Comparison of ENCODE assay signal across 8 cellular contexts in genomic region chr7:14717711-14718304, GRCh38.
DNase-seq lines count a peak whose midpoint lies in the region; ATAC-seq, FAIRE-seq and TF ChIP-seq lines count a peak whose summit lies in the region.

No MANE protein-coding gene starts in this region.

- no peaks in the 10 kb centered on the region for H3K36me3 ChIP-seq in heart right ventricle

- H3K9me3 Mint-ChIP-seq in progenitor cell of endocrine pancreas (ENCODE audit: low read depth) = no peaks in the 10 kb centered on the region
- no peaks in the 10 kb centered on the region for H3K9me3 Mint-ChIP-seq in effector memory CD8-positive, alpha-beta T cell
- no peaks in the 10 kb centered on the region for H3K9me3 Mint-ChIP-seq in activated naive CD4-positive, alpha-beta T cell treated with anti-CD3 and anti-CD28 coated beads for 36 hours

- H3K4me1 ChIP-seq in heart right ventricle = peaks cover 0 to 6% (median 0%) of the 10 kb centered on the region in 9 donors
- no peaks in the 10 kb centered on the region for H3K4me1 ChIP-seq in right cardiac atrium (ENCODE audit: control insufficient read depth, insufficient read depth, low read length)

- no peak overlapping the region for H3K4me3 Mint-ChIP-seq in progenitor cell of endocrine pancreas (ENCODE audit: low read depth)
- H3K4me3 Mint-ChIP-seq in effector memory CD8-positive, alpha-beta T cell = no peak overlapping the region
- no peak overlapping the region for H3K4me3 Mint-ChIP-seq in activated naive CD4-positive, alpha-beta T cell treated with anti-CD3 and anti-CD28 coated beads for 36 hours

- no peaks in the 10 kb centered on the region for H3K27me3 ChIP-seq in heart right ventricle
- no peaks in the 10 kb centered on the region for H3K27me3 ChIP-seq in right cardiac atrium (ENCODE audit: control insufficient read depth, insufficient read depth)

- TF ChIP-seq CTCF in heart right ventricle (IDR thresholded peaks at IDR 0.05) (peak; percentile 29 to 79 (median 58)), choroid plexus epithelial cell (conservative IDR thresholded peaks at IDR 0.05; ENCODE audit: low read depth, low read length) (peak; percentile 57), progenitor cell of endocrine pancreas (IDR thresholded peaks at IDR 0.05; ENCODE audit: unreplicated experiment) (peak; percentile 75)

- no peak for FAIRE-seq in urothelium cell line (lab: Jason Lieb, UNC)

- CTCF ChIA-PET in activated naive CD4-positive, alpha-beta T cell treated with anti-CD3 and anti-CD28 coated beads for 36 hours (lab: Charles Lee) = no interaction called here

- DNase-seq in heart right ventricle (no peak), right cardiac atrium (no peak), NCI-H446 treated with DMSO at 0.1 percent for 48 hours (lab: John Stamatoyannopoulos, UW) (peak; percentile 49), choroid plexus epithelial cell (ENCODE audit: low read depth) (peak; percentile 54), progenitor cell of endocrine pancreas (ENCODE audit: low spot score, unreplicated experiment) (no peak), urothelium cell line (ENCODE audit: low spot score) (no peak)
- no peak for DNase-seq in effector memory CD8-positive, alpha-beta T cell
- DNase-seq in activated naive CD4-positive, alpha-beta T cell treated with anti-CD3 and anti-CD28 coated beads for 36 hours = no peak

- no peaks in the 10 kb centered on the region for H3K36me3 Mint-ChIP-seq in progenitor cell of endocrine pancreas (ENCODE audit: insufficient read depth)
- no peaks in the 10 kb centered on the region for H3K36me3 Mint-ChIP-seq in effector memory CD8-positive, alpha-beta T cell (ENCODE audit: insufficient read depth)
- H3K36me3 Mint-ChIP-seq in activated naive CD4-positive, alpha-beta T cell treated with anti-CD3 and anti-CD28 coated beads for 36 hours (ENCODE audit: low read depth) = no peaks in the 10 kb centered on the region

- peaks cover 22% of the 10 kb centered on the region for H3K4me1 Mint-ChIP-seq in progenitor cell of endocrine pancreas (ENCODE audit: low read depth)
- H3K4me1 Mint-ChIP-seq in effector memory CD8-positive, alpha-beta T cell (ENCODE audit: low read depth in 2 of 2) = no peaks in the 10 kb centered on the region
- H3K4me1 Mint-ChIP-seq in activated naive CD4-positive, alpha-beta T cell treated with anti-CD3 and anti-CD28 coated beads for 36 hours (ENCODE audit: low read depth) = peaks cover 2% of the 10 kb centered on the region

- H3K27ac ChIP-seq in heart right ventricle (no peak overlapping the region), right cardiac atrium (ENCODE audit: low read length) (no peak overlapping the region)

- intact Hi-C loops in heart right ventricle (cut with DNase I) (loop anchor here in 9 of 10 donors (1.0 to 10.0 kb wide), 6 partner anchors 204 to 299 kb away; no protein-coding TSS in a partner anchor), right cardiac atrium (cut with DNase I) (loop anchor here (5.0 kb wide), 2 partner anchors 294 to 299 kb away; no protein-coding TSS in a partner anchor)
- intact Hi-C loops in activated naive CD4-positive, alpha-beta T cell treated with anti-CD3 and anti-CD28 coated beads for 36 hours (cut with micrococcal nuclease) = loop anchor here (1.0 kb wide), 1 partner anchor 298 kb away; no protein-coding TSS in a partner anchor

- ATAC-seq in heart right ventricle (peak in 3 of 8 donors; percentile 43 to 57 (median 49)), right cardiac atrium (no peak)
- no peak for ATAC-seq in effector memory CD8-positive, alpha-beta T cell (replicated peaks)

- H3K27ac Mint-ChIP-seq in progenitor cell of endocrine pancreas = no peak overlapping the region
- H3K27ac Mint-ChIP-seq in effector memory CD8-positive, alpha-beta T cell = no peak overlapping the region
- no peak overlapping the region for H3K27ac Mint-ChIP-seq in activated naive CD4-positive, alpha-beta T cell treated with anti-CD3 and anti-CD28 coated beads for 36 hours

- H3K9me3 ChIP-seq in heart right ventricle (no peaks in the 10 kb centered on the region), right cardiac atrium (ENCODE audit: control insufficient read depth, low read length) (no peaks in the 10 kb centered on the region)

- H3K4me3 ChIP-seq in heart right ventricle (no peak overlapping the region), right cardiac atrium (ENCODE audit: low read length) (no peak overlapping the region), choroid plexus epithelial cell (ENCODE audit: low read depth, low read length) (no peak overlapping the region)

- no peaks in the 10 kb centered on the region for H3K27me3 Mint-ChIP-seq in progenitor cell of endocrine pancreas
- no peaks in the 10 kb centered on the region for H3K27me3 Mint-ChIP-seq in effector memory CD8-positive, alpha-beta T cell
- H3K27me3 Mint-ChIP-seq in activated naive CD4-positive, alpha-beta T cell treated with anti-CD3 and anti-CD28 coated beads for 36 hours (ENCODE audit: low read depth) = no peaks in the 10 kb centered on the region

- 23 to 30% methylated on average over 1 of the region's 1 CpG for WGBS in heart right ventricle, 2 donors
- WGBS in right cardiac atrium = 16% methylated on average over 1 of the region's 1 CpG

Comparison
In these comparisons a context has a peak if more than half of its experiments do, and no peak if none do; other contexts are left out.
1. DNase-seq: peak in NCI-H446 treated with DMSO at 0.1 percent for 48 hours (single experiment) and choroid plexus epithelial cell (single experiment); none in heart right ventricle (0 of 2), right cardiac atrium (0 of 3), progenitor cell of endocrine pancreas (single experiment), effector memory CD8-positive, alpha-beta T cell (0 of 3), urothelium cell line (single experiment) and activated naive CD4-positive, alpha-beta T cell treated with anti-CD3 and anti-CD28 coated beads for 36 hours (single experiment).
2. Peak in every context shown above with its lines, with median percentiles within 50 percentile points of each other: CTCF ChIP-seq.